In genomic region chr1:61334718-61335589, GRCh38 we compare ENCODE assay signal across 17 cellular contexts.
DNase-seq lines count a peak whose midpoint lies in the region; TF ChIP-seq lines count a peak whose summit lies in the region.
"Had no signal": no experiment of that assay in that cellular context is flagged by ENCODE, and none has a peak within 500 bp of the region (broad histone marks: within the 10 kb centered on the region; RNA-seq: fewer than 3 reads in every experiment).

No MANE protein-coding gene starts in this region.

- H3K4me1 Mint-ChIP-seq in progenitor cell of endocrine pancreas (ENCODE audit: low read depth): peaks cover 39% of the 10 kb centered on the region
- H3K4me1 Mint-ChIP-seq: IgD-negative memory B cell had no signal

- H2BK120ac ChIP-seq in mesendoderm (ENCODE audit: low read depth, low read length): no peak overlapping the region

- H3K4me2 ChIP-seq in mesendoderm (ENCODE audit: low read length): no peak overlapping the region
- H3K4me2 ChIP-seq: BLaER1 had no signal

- no peaks in the 10 kb centered on the region for H3K9me3 ChIP-seq in stomach
- H3K9me3 ChIP-seq: BLaER1, pancreas had no signal

- no peak for TF ChIP-seq POLR2A in stomach (IDR thresholded peaks at IDR 0.05)

- H3K4me1 ChIP-seq in stomach (peaks cover 13 to 40% (median 23%) of the 10 kb centered on the region in 4 donors), mesendoderm (ENCODE audit: control insufficient read depth, low read depth, low read length) (peaks cover 2% of the 10 kb centered on the region)
- H3K4me1 ChIP-seq: BLaER1 had no signal

- no peak overlapping the region for H4K8ac ChIP-seq in mesendoderm (ENCODE audit: low read depth, low read length)

- H2AK5ac ChIP-seq in mesendoderm (ENCODE audit: low read length): no peak overlapping the region

- H3K36me3 ChIP-seq in stomach (peaks cover 0 to 3% (median 0%) of the 10 kb centered on the region in 4 donors), mesendoderm (ENCODE audit: control insufficient read depth, insufficient read depth, low read length) (no peaks in the 10 kb centered on the region)
- H3K36me3 ChIP-seq: BLaER1, brain microvascular endothelial cell, pancreas had no signal

- H3K4me3 ChIP-seq in stomach: no peak overlapping the region
- no peak overlapping the region for H3K4me3 ChIP-seq in mesendoderm (ENCODE audit: low read length)
- H3K4me3 ChIP-seq: BLaER1, pancreas had no signal

- intact Hi-C loops in stomach (cut with DNase I; ENCODE audit: low total_unique reads): no loop called here

- 59 to 75% (median 61%) methylated on average over 13 to 14 of the region's 14 CpGs for WGBS in stomach, 5 donors
- WGBS in mesendoderm (ENCODE audit: extremely low coverage, insufficient coverage, low lambda C conversion rate): no CpG with 5 or more reads among the region's 14 CpGs

- H3K27ac Mint-ChIP-seq in progenitor cell of endocrine pancreas: no peak overlapping the region
- H3K27ac Mint-ChIP-seq: activated CD8-positive, alpha-beta T cell treated with anti-CD3 and anti-CD28 coated beads for 36 hours; IgD-negative memory B cell had no signal

- H3K36me3 Mint-ChIP-seq in progenitor cell of endocrine pancreas (ENCODE audit: insufficient read depth): no peaks in the 10 kb centered on the region
- H3K36me3 Mint-ChIP-seq: IgD-negative memory B cell had no signal

- H3K27me3 ChIP-seq in stomach (no peaks in the 10 kb centered on the region), mesendoderm (ENCODE audit: insufficient read depth, low read length, poor library complexity) (no peaks in the 10 kb centered on the region)
- H3K27me3 ChIP-seq: BLaER1, brain microvascular endothelial cell, pancreas had no signal

- no peak overlapping the region for H2BK5ac ChIP-seq in mesendoderm (ENCODE audit: low read length)

- no peak overlapping the region for H4K5ac ChIP-seq in mesendoderm (ENCODE audit: low read length)

- H3K4ac ChIP-seq in mesendoderm (ENCODE audit: low read depth, low read length): no peak overlapping the region

- H2BK15ac ChIP-seq in mesendoderm (replicated peaks; ENCODE audit: low read depth): no peak overlapping the region

- H3K27ac ChIP-seq in stomach (peak overlapping the region; percentile 4 to 66 (median 38)), mesendoderm (ENCODE audit: low read depth, low read length) (no peak overlapping the region)
- H3K27ac ChIP-seq: BLaER1, brain microvascular endothelial cell, pancreas had no signal

- TF ChIP-seq CTCF in stomach (IDR thresholded peaks at IDR 0.05) (no peak), progenitor cell of endocrine pancreas (IDR thresholded peaks at IDR 0.05; ENCODE audit: unreplicated experiment) (no peak)

- H3K23ac ChIP-seq in mesendoderm (ENCODE audit: low read length): no peak overlapping the region

- no peak overlapping the region for H3K56ac ChIP-seq in mesendoderm (ENCODE audit: low read length)

- no peak overlapping the region for H3K9ac ChIP-seq in mesendoderm (ENCODE audit: low read length)
- H3K9ac ChIP-seq: BLaER1 had no signal

- H3K9me3 Mint-ChIP-seq in progenitor cell of endocrine pancreas (ENCODE audit: low read depth): no peaks in the 10 kb centered on the region
- H3K9me3 Mint-ChIP-seq: activated CD8-positive, alpha-beta T cell treated with anti-CD3 and anti-CD28 coated beads for 36 hours; IgD-negative memory B cell had no signal

- H3K27me3 Mint-ChIP-seq in progenitor cell of endocrine pancreas: peaks cover 1% of the 10 kb centered on the region
- H3K27me3 Mint-ChIP-seq: activated CD8-positive, alpha-beta T cell treated with anti-CD3 and anti-CD28 coated beads for 36 hours had no signal

- peak; percentile 13 for DNase-seq in NCI-H69 (lab: John Stamatoyannopoulos, UW)
- DNase-seq in cerebellar cortex (ENCODE audit: low spot score): peak; percentile 28
- DNase-seq in left kidney (ENCODE audit: low read depth, low spot score): peak; percentile 43
- peak; percentile 30 for DNase-seq in stomach
- no peak for DNase-seq in effector CD8-positive, alpha-beta T cell (lab: John Stamatoyannopoulos, UW)
- no peak for DNase-seq in progenitor cell of endocrine pancreas (ENCODE audit: low spot score, unreplicated experiment)
- DNase-seq in mesendoderm: no peak
- no peak for DNase-seq in activated T-cell treated with anti-CD3 and anti-CD28 coated beads, Interleukin-2, amount 50 U/mL, for 1 hour
- DNase-seq: activated CD8-positive, alpha-beta T cell treated with anti-CD3 and anti-CD28 coated beads for 36 hours; activated gamma-delta T cell; brain microvascular endothelial cell; NCI-H1417; NCI-H774; stimulated activated CD8-positive, alpha-beta memory T cell treated with anti-CD3 and anti-CD28 coated beads, Interleukin-4, amount 100 ng/mL, for 48 hours had no signal

- TF ChIP-seq EP300 in stomach (IDR thresholded peaks at IDR 0.05): peak; percentile 34

- no peaks in the 10 kb centered on the region for H3K79me2 ChIP-seq in mesendoderm (ENCODE audit: control insufficient read depth, insufficient read depth, low read length)

- no peak overlapping the region for H3K4me3 Mint-ChIP-seq in progenitor cell of endocrine pancreas (ENCODE audit: low read depth)
- H3K4me3 Mint-ChIP-seq: activated CD8-positive, alpha-beta T cell treated with anti-CD3 and anti-CD28 coated beads for 36 hours; IgD-negative memory B cell had no signal

- H3K79me1 ChIP-seq in mesendoderm (ENCODE audit: low read length): no peaks in the 10 kb centered on the region

- no peak overlapping the region for H3K18ac ChIP-seq in mesendoderm (ENCODE audit: low read length)

Comparison
In these comparisons a context has a peak if more than half of its experiments do, and no peak if none do; other contexts are left out.
1. DNase-seq: peak in NCI-H69 (single experiment), cerebellar cortex (single experiment), left kidney (single experiment) and stomach (single experiment); none in effector CD8-positive, alpha-beta T cell (single experiment), progenitor cell of endocrine pancreas (single experiment), mesendoderm (single experiment) and activated T-cell treated with anti-CD3 and anti-CD28 coated beads, Interleukin-2, amount 50 U/mL, for 1 hour (single experiment).